ENCODE assay signal across 9 cellular contexts in genomic region chr17:74466111-74466784, GRCh38. TPM values are rescaled to one million over a fixed set of nuclear protein-coding genes. Genes with fewer than 3 reads are reported as not detected.
DNase-seq lines count a peak whose midpoint lies in the region; ATAC-seq and TF ChIP-seq lines count a peak whose summit lies in the region.
"Had no signal": no experiment of that assay in that cellular context is flagged by ENCODE, and none has a peak within 500 bp of the region (broad histone marks: within the 10 kb centered on the region; RNA-seq: fewer than 3 reads in every experiment).

Gene CD300A, plus strand, starts transcription at chr17:74466634. Its CDS starts 70 bp downstream, at chr17:74466704.

- no peak within 1 kb of the TSS for H3K4me3 Mint-ChIP-seq in activated T-cell treated with anti-CD3 and anti-CD28 coated beads, Interleukin-2, amount 50 U/mL, for 24 hours
- no peak within 1 kb of the TSS for H3K4me3 Mint-ChIP-seq in activated CD4-positive, alpha-beta memory T cell treated with anti-CD3 and anti-CD28 coated beads, Interleukin-2, amount 10 ng/mL, durations not matched to agents 7 days and 5 days

- no peak for DNase-seq in activated T-cell treated with anti-CD3 and anti-CD28 coated beads, Interleukin-2, amount 50 U/mL, for 24 hours
- no peak for DNase-seq in activated T-cell treated with anti-CD3 and anti-CD28 coated beads, Interleukin-2, amount 50 U/mL, for 1 hour
- peak; percentile 42 for DNase-seq in activated CD4-positive, alpha-beta memory T cell treated with anti-CD3 and anti-CD28 coated beads, Interleukin-2, amount 10 ng/mL, durations not matched to agents 7 days and 5 days
- peak in 1 of 2 donors; percentile 30 for DNase-seq in tibial nerve (ENCODE audit: low spot score in 2 of 2)

- ATAC-seq in GM21619 (IDR thresholded peaks at IDR 0.05; ENCODE audit: unreplicated experiment) (no peak), HG03469 (IDR thresholded peaks at IDR 0.05; ENCODE audit: unreplicated experiment) (no peak), HG03521 (IDR thresholded peaks at IDR 0.05; ENCODE audit: unreplicated experiment) (no peak)

- peak within 1 kb of the TSS; percentile 56 to 80 for H3K27ac ChIP-seq in liver (ENCODE audit: low read depth in 1 of 2, low read length in 2 of 2)
- H3K27ac ChIP-seq in tibial nerve, result peak within 1 kb of the TSS in 3 of 4 donors; percentile 60 to 67 (median 63)

- H3K9ac ChIP-seq in liver (ENCODE audit: low read depth in 1 of 2, low read length in 2 of 2), result peak within 1 kb of the TSS in 1 of 2 donors; percentile 63

- peaks cover 45% of the 10 kb centered on the region for H3K4me1 Mint-ChIP-seq in activated T-cell treated with anti-CD3 and anti-CD28 coated beads, Interleukin-2, amount 50 U/mL, for 24 hours (ENCODE audit: low read depth)
- peaks cover 37% of the 10 kb centered on the region for H3K4me1 Mint-ChIP-seq in activated CD4-positive, alpha-beta memory T cell treated with anti-CD3 and anti-CD28 coated beads, Interleukin-2, amount 10 ng/mL, durations not matched to agents 7 days and 5 days

- WGBS in liver, result 57% methylated on average over 22 of the region's 22 CpGs
- WGBS in tibial nerve, 2 donors, result 18 to 19% methylated on average over 19 to 22 of the region's 22 CpGs

- H3K9me3 Mint-ChIP-seq in activated T-cell treated with anti-CD3 and anti-CD28 coated beads, Interleukin-2, amount 50 U/mL, for 24 hours, result no peaks in the 10 kb centered on the region
- H3K9me3 Mint-ChIP-seq in activated CD4-positive, alpha-beta memory T cell treated with anti-CD3 and anti-CD28 coated beads, Interleukin-2, amount 10 ng/mL, durations not matched to agents 7 days and 5 days, result no peaks in the 10 kb centered on the region

- no peaks in the 10 kb centered on the region for H3K9me3 ChIP-seq in liver (ENCODE audit: control insufficient read depth in 4 of 4, low read length in 3 of 4)
- H3K9me3 ChIP-seq in tibial nerve, result no peaks in the 10 kb centered on the region

- CTCF ChIA-PET in activated CD4-positive, alpha-beta memory T cell treated with anti-CD3 and anti-CD28 coated beads, Interleukin-2, amount 10 ng/mL, durations not matched to agents 7 days and 5 days (lab: Charles Lee), result interaction anchor here (1.0 to 1.3 kb wide), 5 partner anchors 9 to 271 kb away, joined by 3 to 6 read pairs (median 4); partner anchors contain the start of gene RAB37

- peaks cover 0 to 2% (median 0%) of the 10 kb centered on the region in 4 donors for H3K4me1 ChIP-seq in liver (ENCODE audit: control insufficient read depth in 4 of 4, insufficient read depth in 4 of 4, low read length in 3 of 4)
- H3K4me1 ChIP-seq in tibial nerve, result peaks cover 0 to 14% (median 4%) of the 10 kb centered on the region in 4 donors

- H3K27me3 ChIP-seq in liver (ENCODE audit: control insufficient read depth in 4 of 4, insufficient read depth in 4 of 4, low read length in 3 of 4), result no peaks in the 10 kb centered on the region
- peaks cover 0 to 44% of the 10 kb centered on the region in 2 donors for H3K27me3 ChIP-seq in tibial nerve

- H3K36me3 ChIP-seq in liver (ENCODE audit: control insufficient read depth in 4 of 4, insufficient read depth in 3 of 4, low read depth in 1 of 4, low read length in 3 of 4), result no peaks in the 10 kb centered on the region
- no peaks in the 10 kb centered on the region for H3K36me3 ChIP-seq in tibial nerve

- no peaks in the 10 kb centered on the region for H3K27me3 Mint-ChIP-seq in activated T-cell treated with anti-CD3 and anti-CD28 coated beads, Interleukin-2, amount 50 U/mL, for 24 hours
- no peaks in the 10 kb centered on the region for H3K27me3 Mint-ChIP-seq in activated CD4-positive, alpha-beta memory T cell treated with anti-CD3 and anti-CD28 coated beads, Interleukin-2, amount 10 ng/mL, durations not matched to agents 7 days and 5 days

- TF ChIP-seq CTCF in liver (IDR thresholded peaks at IDR 0.05; ENCODE audit: low read depth, low read length, missing input control), result no peak
- TF ChIP-seq CTCF in tibial nerve (IDR thresholded peaks at IDR 0.05), result no peak

- H3K27ac Mint-ChIP-seq in activated T-cell treated with anti-CD3 and anti-CD28 coated beads, Interleukin-2, amount 50 U/mL, for 24 hours, result peak within 1 kb of the TSS; percentile 55
- H3K27ac Mint-ChIP-seq in activated CD4-positive, alpha-beta memory T cell treated with anti-CD3 and anti-CD28 coated beads, Interleukin-2, amount 10 ng/mL, durations not matched to agents 7 days and 5 days, result peak within 1 kb of the TSS; percentile 88

- TF ChIP-seq EP300 in tibial nerve (IDR thresholded peaks at IDR 0.05), result peak in 1 of 2 donors; percentile 48

- TF ChIP-seq POLR2A in tibial nerve (IDR thresholded peaks at IDR 0.05), result no peak

- POLR2A ChIA-PET in activated CD4-positive, alpha-beta memory T cell treated with anti-CD3 and anti-CD28 coated beads, Interleukin-2, amount 10 ng/mL, durations not matched to agents 7 days and 5 days (lab: Charles Lee), result interaction anchor here (0.8 to 1.3 kb wide), 4 partner anchors 13 to 272 kb away, joined by 3 to 5 read pairs (median 3); no protein-coding TSS in a partner anchor

- H3K4me3 ChIP-seq in liver (ENCODE audit: low read depth in 1 of 3, low read length in 3 of 3) (peak within 1 kb of the TSS in 2 of 3 donors; percentile 33), tibial nerve (peak within 1 kb of the TSS; percentile 12 to 42 (median 29))

- no peaks in the 10 kb centered on the region for H3K36me3 Mint-ChIP-seq in activated T-cell treated with anti-CD3 and anti-CD28 coated beads, Interleukin-2, amount 50 U/mL, for 24 hours (ENCODE audit: low read depth)
- peaks cover 24% of the 10 kb centered on the region for H3K36me3 Mint-ChIP-seq in activated CD4-positive, alpha-beta memory T cell treated with anti-CD3 and anti-CD28 coated beads, Interleukin-2, amount 10 ng/mL, durations not matched to agents 7 days and 5 days (ENCODE audit: low read depth)

- TF ChIP-seq RAD21 in liver (IDR thresholded peaks at IDR 0.05), result no peak

TF ChIP-seq in liver, 16 proteins besides CTCF, POLR2A, EP300 and RAD21:
- TF ChIP-seq FOXA1 (IDR thresholded peaks at IDR 0.05) (no peak), HNF4A (conservative IDR thresholded peaks at IDR 0.05) (no peak), ATF3 (IDR thresholded peaks at IDR 0.05) (no peak), RXRA (IDR thresholded peaks at IDR 0.05) (no peak), GABPA (IDR thresholded peaks at IDR 0.05 in 1 of 2, conservative IDR thresholded peaks at IDR 0.05 in 1 of 2) (no peak), ZBTB33 (IDR thresholded peaks at IDR 0.05) (no peak), NR2F2 (IDR thresholded peaks at IDR 0.05) (no peak), YY1 (IDR thresholded peaks at IDR 0.05) (no peak), MAX (IDR thresholded peaks at IDR 0.05) (no peak), JUND (IDR thresholded peaks at IDR 0.05) (no peak), EGR1 (IDR thresholded peaks at IDR 0.05; ENCODE audit: low read depth in 2 of 2) (no peak), REST (IDR thresholded peaks at IDR 0.05) (no peak), HNF4G (IDR thresholded peaks at IDR 0.05) (no peak), FOXA2 (IDR thresholded peaks at IDR 0.05) (no peak), TAF1 (conservative IDR thresholded peaks at IDR 0.05) (no peak), SP1 (IDR thresholded peaks at IDR 0.05) (no peak)
TF ChIP-seq in liver: peak in this region for 0.

RNA-seq across cellular contexts. Expression of gene CD300A, which starts in this region (rescaled TPM):
- total RNA-seq in activated CD4-positive, alpha-beta memory T cell treated with anti-CD3 and anti-CD28 coated beads, Interleukin-2, amount 10 ng/mL, durations not matched to agents 7 days and 5 days, result 10 to 100 TPM; 69.5 to 74.2 TPM
- 10 to 100 TPM in 1 of 2 donors, 1 to 10 TPM in 1; 9.0 to 11.5 TPM for total RNA-seq in liver
- 1 to 10 TPM; 2.2 to 7.0 TPM for polyA plus RNA-seq in liver
- 10 to 100 TPM in 2 of 4 donors, 1 to 10 TPM in 2; 6.8 to 12.6 (median 9.8) TPM for total RNA-seq in tibial nerve
- polyA plus RNA-seq: AG04450 had no signal

Comparison
In these comparisons a context has a peak if more than half of its experiments do, and no peak if none do; other contexts are left out.
1. RNA of gene CD300A (total RNA-seq): 69.5 to 74.2 TPM in activated CD4-positive, alpha-beta memory T cell treated with anti-CD3 and anti-CD28 coated beads, Interleukin-2, amount 10 ng/mL, durations not matched to agents 7 days and 5 days; 6.8 to 12.6 TPM in tibial nerve and 9.0 to 11.5 TPM in liver; every median in the first group is over 4 times any median in the second.